Comparison of ENCODE assay signal across 18 cellular contexts in genomic region chr22:50118129-50118528, GRCh38. TPM values are rescaled to one million over a fixed set of nuclear protein-coding genes. Genes with fewer than 3 reads are reported as not detected.
"Had no signal": no experiment of that assay in that cellular context is flagged by ENCODE, and none has a peak within 500 bp of the region (broad histone marks: within the 10 kb centered on the region; RNA-seq: fewer than 3 reads in every experiment).

No MANE protein-coding gene starts in this region.

- H3K27me3 ChIP-seq: breast epithelium, sigmoid colon had no signal

- H3K9ac ChIP-seq: parathyroid adenoma had no signal

- H3K27ac ChIP-seq: breast epithelium, esophagus muscularis mucosa, parathyroid adenoma, transverse colon had no signal

- DNase-seq: activated CD4-positive, alpha-beta T cell treated with anti-CD3 and anti-CD28 coated beads, Interleukin-2, amount 50 U/mL, for 1 hour; activated CD8-positive, alpha-beta memory T cell treated with anti-CD3 and anti-CD28 coated beads, Interleukin-2, amount 50 U/mL, for 4 hours; activated naive CD4-positive, alpha-beta T cell treated with anti-CD3 and anti-CD28 coated beads for 36 hours; activated T-cell treated with anti-CD3 and anti-CD28 coated beads, Interleukin-2, amount 50 U/mL, for 4 hours; aorta; cerebellar nuclear complex; effector CD8-positive, alpha-beta T cell; stimulated activated naive CD4-positive, alpha-beta T cell treated with Interleukin-2 at 50 U/mL for 16 hours; T1000 had no signal

- H3K4me1 ChIP-seq: breast epithelium had no signal

- H3K9me3 ChIP-seq: transverse colon had no signal

- ATAC-seq: activated CD4-positive, CD25-positive, alpha-beta regulatory T cell treated with anti-CD3 and anti-CD28 coated beads, Interleukin-2, amount 50 U/mL, for 24 hours; activated T-cell treated with anti-CD3 and anti-CD28 coated beads, Interleukin-2, amount 50 U/mL, for 4 hours had no signal

- H2AFZ ChIP-seq: parathyroid adenoma had no signal

- H3K27ac Mint-ChIP-seq: activated naive CD4-positive, alpha-beta T cell treated with anti-CD3 and anti-CD28 coated beads for 36 hours; dendritic cell treated with granulocyte-macrophage colony-stimulating factor and Interleukin-4, amounts not matched to agents 40 ng/mL and 50 ng/mL, for 4 days had no signal

- H3K36me3 ChIP-seq: breast epithelium, esophagus muscularis mucosa, sigmoid colon, transverse colon had no signal

- H3K79me2 ChIP-seq: parathyroid adenoma had no signal

- H3K4me3 ChIP-seq: breast epithelium, esophagus muscularis mucosa, sigmoid colon, transverse colon had no signal

- H3K4me3 Mint-ChIP-seq: activated naive CD4-positive, alpha-beta T cell treated with anti-CD3 and anti-CD28 coated beads for 36 hours; activated T-cell treated with anti-CD3 and anti-CD28 coated beads, Interleukin-2, amount 50 U/mL, for 4 hours; dendritic cell treated with granulocyte-macrophage colony-stimulating factor and Interleukin-4, amounts not matched to agents 40 ng/mL and 50 ng/mL, for 4 days; nephron had no signal

RNA-seq across cellular contexts. Expression of gene MOV10L1, which starts 28.3 kb away (rescaled TPM):
- total RNA-seq: activated naive CD4-positive, alpha-beta T cell treated with anti-CD3 and anti-CD28 coated beads for 36 hours; activated T-cell treated with anti-CD3 and anti-CD28 coated beads, Interleukin-2, amount 50 U/mL, for 4 hours; T-helper 1 cell treated with Interleukin-12 subunit alpha and Interleukin-12 subunit beta and Interleukin-4 antibody, amounts not matched to agents 30 ng/mL and 1 ng/mL, for 36 hours had no signal

RNA-seq across cellular contexts. Expression of gene MLC1, which starts 32.9 kb away (rescaled TPM):
- total RNA-seq: transverse colon had no signal
